Comparison of ENCODE assay signal across 8 cellular contexts in genomic region chr14:20461230-20462141, GRCh38. TPM values are rescaled to one million over a fixed set of nuclear protein-coding genes. Genes with fewer than 3 reads are reported as not detected.
A peak's percentile ranks its signal among the peaks of the same experiment; 100 is the strongest.
DNase-seq lines count a peak whose midpoint lies in the region; ATAC-seq and TF ChIP-seq lines count a peak whose summit lies in the region.

Gene PIP4P1 (minus strand): TSS chr14:20461434. CDS start chr14:20461325, 109 bp downstream.

- WGBS in heart right ventricle, 2 donors = 0% methylated on average over 49 to 67 of the region's 67 CpGs
- 1% methylated on average over 29 to 46 of the region's 67 CpGs for WGBS in upper lobe of left lung, 2 donors

- H3K36me3 ChIP-seq in heart right ventricle (peaks cover 0 to 38% (median 28%) of the 10 kb centered on the region in 9 donors), upper lobe of left lung (peaks cover 8 to 36% (median 30%) of the 10 kb centered on the region in 4 donors)

- H3K27ac Mint-ChIP-seq in T-helper 1 cell treated with Interleukin-12 subunit alpha and Interleukin-12 subunit beta and Interleukin-4 antibody, amounts not matched to agents 30 μg/mL and 1 μg/mL, for 36 hours = peak within 1 kb of the TSS; percentile 93

- no peaks in the 10 kb centered on the region for H3K27me3 ChIP-seq in heart right ventricle
- no peaks in the 10 kb centered on the region for H3K27me3 ChIP-seq in upper lobe of left lung

- peak within 1 kb of the TSS; percentile 81 to 100 (median 94) for H3K4me3 ChIP-seq in heart right ventricle
- peak within 1 kb of the TSS; percentile 80 to 98 (median 92) for H3K4me3 ChIP-seq in upper lobe of left lung

- H3K27ac ChIP-seq in heart right ventricle = peak within 1 kb of the TSS; percentile 77 to 96 (median 93)
- peak within 1 kb of the TSS; percentile 86 to 99 (median 96) for H3K27ac ChIP-seq in upper lobe of left lung

- H3K4me1 ChIP-seq in heart right ventricle (peaks cover 9 to 49% (median 24%) of the 10 kb centered on the region in 9 donors), upper lobe of left lung (peaks cover 13 to 41% (median 26%) of the 10 kb centered on the region in 4 donors)

- TF ChIP-seq POLR2A in upper lobe of left lung (IDR thresholded peaks at IDR 0.05) = peak in 3 of 4 donors; percentile 91 to 96 (median 92)

- peak within 1 kb of the TSS; percentile 90 for H3K4me3 Mint-ChIP-seq in T-helper 1 cell treated with Interleukin-12 subunit alpha and Interleukin-12 subunit beta and Interleukin-4 antibody, amounts not matched to agents 30 μg/mL and 1 μg/mL, for 36 hours

- ATAC-seq in HG02884 (IDR thresholded peaks at IDR 0.05; ENCODE audit: unreplicated experiment) (peak; percentile 94), heart right ventricle (peak; percentile 96 to 99 (median 98)), upper lobe of left lung (ENCODE audit: low FRiP score in 2 of 2) (peak; percentile 98 to 99)

- in situ Hi-C loops in GM13977 (cut with MboI; ENCODE audit: low pct_unique_long_range_greater_than_20kb, low sequenced_read_pairs, unreplicated experiment) = loop anchor here (10.0 kb wide), 1 partner anchor 127 kb away; the partner anchor contains the start of gene CCNB1IP1

- no peaks in the 10 kb centered on the region for H3K9me3 ChIP-seq in heart right ventricle
- H3K9me3 ChIP-seq in upper lobe of left lung = no peaks in the 10 kb centered on the region

- peaks cover 17% of the 10 kb centered on the region for H3K36me3 Mint-ChIP-seq in T-helper 1 cell treated with Interleukin-12 subunit alpha and Interleukin-12 subunit beta and Interleukin-4 antibody, amounts not matched to agents 30 μg/mL and 1 μg/mL, for 36 hours (ENCODE audit: low read depth)

- DNase-seq in GM13977 (ENCODE audit: low spot score) (peak; percentile 94), NCI-H1694 (lab: John Stamatoyannopoulos, UW) (peak; percentile 100), amniotic stem cell (lab: John Stamatoyannopoulos, UW) (peak; percentile 99), heart right ventricle (peak; percentile 97 to 99), posterior cingulate gyrus (peak; percentile 98 to 100 (median 99)), upper lobe of left lung (peak; percentile 99 to 100)

- H3K9me3 Mint-ChIP-seq in T-helper 1 cell treated with Interleukin-12 subunit alpha and Interleukin-12 subunit beta and Interleukin-4 antibody, amounts not matched to agents 30 μg/mL and 1 μg/mL, for 36 hours = no peaks in the 10 kb centered on the region

- H3K27me3 Mint-ChIP-seq in T-helper 1 cell treated with Interleukin-12 subunit alpha and Interleukin-12 subunit beta and Interleukin-4 antibody, amounts not matched to agents 30 μg/mL and 1 μg/mL, for 36 hours (ENCODE audit: low read depth) = peaks cover 2% of the 10 kb centered on the region

- no peak for TF ChIP-seq CTCF in GM13977 (IDR thresholded peaks at IDR 0.05; ENCODE audit: extremely low read depth, insufficient read depth, missing control alignments)
- no peak for TF ChIP-seq CTCF in heart right ventricle (IDR thresholded peaks at IDR 0.05)
- TF ChIP-seq CTCF in upper lobe of left lung (IDR thresholded peaks at IDR 0.05) = peak in 4 of 6 experiments; percentile 11 to 22 (median 16)

- TF ChIP-seq EP300 in upper lobe of left lung (IDR thresholded peaks at IDR 0.05) = peak in 1 of 4 donors; percentile 59

- peaks cover 37% of the 10 kb centered on the region for H3K4me1 Mint-ChIP-seq in T-helper 1 cell treated with Interleukin-12 subunit alpha and Interleukin-12 subunit beta and Interleukin-4 antibody, amounts not matched to agents 30 μg/mL and 1 μg/mL, for 36 hours (ENCODE audit: low read depth)

- intact Hi-C loops in heart right ventricle (cut with DNase I) = loop anchor here in 7 of 10 donors (5.0 to 10.0 kb wide), 5 partner anchors 119 to 223 kb away; partner anchors contain the start of genes RNASE4 (in 5 of the 7), ANG (in 2 of the 7), CCNB1IP1 (in 1 of the 7) and PARP2 (in 1 of the 7)
- intact Hi-C loops in posterior cingulate gyrus (cut with DNase I) = loop anchor here (5.0 kb wide), 2 partner anchors 146 to 221 kb away; partner anchors contain the start of gene RNASE4

RNA-seq across cellular contexts. Expression of gene PIP4P1, which starts in this region (rescaled TPM):
- 10 to 100 TPM; 15.5 to 25.3 (median 18.7) TPM for total RNA-seq in heart right ventricle
- 10 to 100 TPM; 18.7 to 31.9 TPM for polyA plus RNA-seq in heart right ventricle
- 10 to 100 TPM; 20.8 to 58.7 (median 34.2) TPM for total RNA-seq in upper lobe of left lung

Comparison
In these comparisons a context has a peak if more than half of its experiments do, and no peak if none do; other contexts are left out.
1. Peak in every context shown above with its lines: DNase-seq, ATAC-seq, H3K4me3 ChIP-seq and H3K27ac ChIP-seq.
2. CTCF ChIP-seq: peak in upper lobe of left lung (4 of 6); none in GM13977 (single experiment) and heart right ventricle (0 of 9).